ENCODE assay signal across 8 cellular contexts in genomic region chr12:51262758-51263177, GRCh38. TPM values are rescaled to one million over a fixed set of nuclear protein-coding genes. Genes with fewer than 3 reads are reported as not detected.
A peak's percentile ranks its signal among the peaks of the same experiment; 100 is the strongest.
DNase-seq lines count a peak whose midpoint lies in the region; ATAC-seq and TF ChIP-seq lines count a peak whose summit lies in the region.

No MANE protein-coding gene starts in this region.

- WGBS in body of pancreas, 2 donors = 4 to 8% methylated on average over 7 of the region's 7 CpGs

- no peaks in the 10 kb centered on the region for H3K9me3 ChIP-seq in body of pancreas

- peaks cover 4% of the 10 kb centered on the region for H3K27me3 Mint-ChIP-seq in neural crest cell (ENCODE audit: low read depth)

- H3K36me3 Mint-ChIP-seq in neural crest cell (ENCODE audit: low read depth) = no peaks in the 10 kb centered on the region

- no peak overlapping the region for H3K4me3 Mint-ChIP-seq in neural crest cell

- no peaks in the 10 kb centered on the region for H3K36me3 ChIP-seq in body of pancreas (replicated peaks in 1 of 2; ENCODE audit: insufficient read depth in 1 of 2, low read depth in 2 of 2)

- DNase-seq in activated T-cell treated with anti-CD3 and anti-CD28 coated beads for 1 hour (ENCODE audit: low read depth) (peak; percentile 19), NCI-H2227 treated with DMSO at 0.1 percent for 48 hours (lab: John Stamatoyannopoulos, UW) (peak; percentile 26), body of pancreas (peak; percentile 88 to 94 (median 90)), neural crest cell (ENCODE audit: low read depth, low spot score) (peak; percentile 20), coronary artery (ENCODE audit: low spot score) (no peak), NCI-H2196 treated with DMSO at 0.1 percent for 48 hours (lab: John Stamatoyannopoulos, UW; ENCODE audit: unreplicated experiment) (no peak), omental fat pad (ENCODE audit: low spot score) (no peak)
- no peak for DNase-seq in activated T-cell treated with anti-CD3 and anti-CD28 coated beads, Interleukin-2, amount 50 U/mL, for 1 hour

- peaks cover 3% of the 10 kb centered on the region for H3K9me3 Mint-ChIP-seq in neural crest cell

- intact Hi-C loops in body of pancreas (cut with DNase I) = no loop called here

- no peaks in the 10 kb centered on the region for H3K27me3 ChIP-seq in body of pancreas

- peaks cover 5% of the 10 kb centered on the region for H3K4me1 Mint-ChIP-seq in neural crest cell

- TF ChIP-seq POLR2A in body of pancreas (IDR thresholded peaks at IDR 0.05) = peak in 2 of 3 donors; percentile 67 to 73

- H3K27ac Mint-ChIP-seq in neural crest cell (ENCODE audit: unreplicated experiment) = no peak overlapping the region

- ATAC-seq in body of pancreas (peak; percentile 99), omental fat pad (ENCODE audit: low FRiP score) (no peak)

- H3K4me3 ChIP-seq in body of pancreas (no peak overlapping the region), coronary artery (no peak overlapping the region)

- H3K27ac ChIP-seq in body of pancreas (peak overlapping the region; percentile 73 to 91 (median 80)), coronary artery (no peak overlapping the region)

- H3K4me1 ChIP-seq in body of pancreas = peaks cover 13% of the 10 kb centered on the region

- TF ChIP-seq CTCF in body of pancreas (IDR thresholded peaks at IDR 0.05) (peak in 6 of 7 experiments; percentile 34 to 76 (median 66)), neural crest cell (conservative IDR thresholded peaks at IDR 0.05) (peak; percentile 37), coronary artery (IDR thresholded peaks at IDR 0.05) (no peak), omental fat pad (IDR thresholded peaks at IDR 0.05) (no peak)

RNA-seq across cellular contexts. Expression of gene SMAGP, which starts 7.4 kb away (rescaled TPM):
- total RNA-seq in body of pancreas = 1 to 10 TPM; 7.0 to 8.6 TPM
- 0.82 and 1.6 TPM in 2 replicates for total RNA-seq in neural crest cell
- total RNA-seq in omental fat pad = 10 to 100 TPM in 2 of 4 donors, 1 to 10 TPM in 2; 3.8 to 12.0 (median 7.0) TPM

RNA-seq across cellular contexts. Expression of gene DAZAP2, which starts 24.1 kb away (rescaled TPM):
- 10 to 100 TPM; 77.1 to 87.7 TPM for total RNA-seq in body of pancreas
- total RNA-seq in neural crest cell = 70.0 and 80.4 TPM in 2 replicates
- total RNA-seq in omental fat pad = 100 to 1,000 TPM; 213 to 277 (median 235) TPM

RNA-seq across cellular contexts. Expression of gene POU6F1, which starts 44.9 kb away (rescaled TPM):
- total RNA-seq in body of pancreas (1 to 10 TPM; 6.2 to 9.6 TPM), neural crest cell (7.7 and 9.3 TPM in 2 replicates), omental fat pad (10 to 100 TPM in 2 of 4 donors, 1 to 10 TPM in 2; 5.8 to 14.8 (median 8.5) TPM)

Comparison
In these comparisons a context has a peak if more than half of its experiments do, and no peak if none do; other contexts are left out.
1. DNase-seq: peak in activated T-cell treated with anti-CD3 and anti-CD28 coated beads for 1 hour (single experiment), NCI-H2227 treated with DMSO at 0.1 percent for 48 hours (single experiment), body of pancreas (4 of 4) and neural crest cell (single experiment); none in activated T-cell treated with anti-CD3 and anti-CD28 coated beads, Interleukin-2, amount 50 U/mL, for 1 hour (single experiment), coronary artery (single experiment), NCI-H2196 treated with DMSO at 0.1 percent for 48 hours (single experiment) and omental fat pad (single experiment).
2. H3K27ac ChIP-seq: peak in body of pancreas (4 of 4); none in coronary artery (0 of 2).
3. CTCF ChIP-seq: peak in body of pancreas (6 of 7) and neural crest cell (single experiment); none in coronary artery (single experiment) and omental fat pad (0 of 3).